10 cellular contexts compared by ENCODE assay signal in genomic region chr15:69718916-69719315, GRCh38.
A peak's percentile ranks its signal among the peaks of the same experiment; 100 is the strongest.
DNase-seq lines count a peak whose midpoint lies in the region; ATAC-seq and TF ChIP-seq lines count a peak whose summit lies in the region.
"Had no signal": no experiment of that assay in that cellular context is flagged by ENCODE, and none has a peak within 500 bp of the region (broad histone marks: within the 10 kb centered on the region; RNA-seq: fewer than 3 reads in every experiment).

No MANE protein-coding gene starts in this region.

- H3K9me3 Mint-ChIP-seq in activated CD4-positive, alpha-beta T cell treated with anti-CD3 and anti-CD28 coated beads, Interleukin-2, amount 10 ng/mL, durations not matched to agents 7 days and 5 days = peaks cover 9% of the 10 kb centered on the region

- H3K27me3 ChIP-seq in right atrium auricular region (no peaks in the 10 kb centered on the region), upper lobe of right lung (no peaks in the 10 kb centered on the region), GM23248 (replicated peaks; ENCODE audit: insufficient read depth) (peaks cover 27% of the 10 kb centered on the region)
- H3K27me3 ChIP-seq: vagina had no signal

- POLR2A ChIA-PET in activated CD4-positive, alpha-beta T cell treated with anti-CD3 and anti-CD28 coated beads, Interleukin-2, amount 10 ng/mL, durations not matched to agents 7 days and 5 days (lab: Charles Lee) = no interaction called here

- H2AFZ ChIP-seq in GM23248 = no peak overlapping the region

- no peak overlapping the region for H3K9ac ChIP-seq in GM23248

- H4K20me1 ChIP-seq in GM23248 (ENCODE audit: insufficient read depth) = no peaks in the 10 kb centered on the region

- peaks cover 7% of the 10 kb centered on the region for H3K36me3 Mint-ChIP-seq in activated CD4-positive, alpha-beta T cell treated with anti-CD3 and anti-CD28 coated beads, Interleukin-2, amount 10 ng/mL, durations not matched to agents 7 days and 5 days (ENCODE audit: low read depth)

- no peak overlapping the region for H3K4me2 ChIP-seq in GM23248 (ENCODE audit: unreplicated experiment)

- in situ Hi-C loops in GM23248 (cut with MboI) = no loop called here

- H3K9me3 ChIP-seq in right atrium auricular region (no peaks in the 10 kb centered on the region), upper lobe of right lung (no peaks in the 10 kb centered on the region), GM23248 (ENCODE audit: low read depth) (no peaks in the 10 kb centered on the region)
- H3K9me3 ChIP-seq: vagina had no signal

- no peak overlapping the region for H3K4me3 ChIP-seq in right atrium auricular region
- no peak overlapping the region for H3K4me3 ChIP-seq in upper lobe of right lung
- no peak overlapping the region for H3K4me3 ChIP-seq in GM23248
- H3K4me3 ChIP-seq: vagina had no signal

- intact Hi-C loops in Right ventricle myocardium inferior (cut with DNase I) (no loop called here), upper lobe of right lung (cut with DNase I) (no loop called here)

- no peaks in the 10 kb centered on the region for H3K79me2 ChIP-seq in GM23248 (ENCODE audit: insufficient read depth)

- WGBS in GM23248 (ENCODE audit: low coverage in 1 of 2, low lambda C conversion rate in 2 of 2, missing lambda C conversion rate in 2 of 2), 2 experiments = 41 to 57% methylated on average over 4 of the region's 4 CpGs

- peaks cover 9% of the 10 kb centered on the region; the same call in 1 of the 2 replicates for H3F3A ChIP-seq in GM23248 (ENCODE audit: insufficient read depth)

- CTCF ChIA-PET in activated CD4-positive, alpha-beta T cell treated with anti-CD3 and anti-CD28 coated beads, Interleukin-2, amount 10 ng/mL, durations not matched to agents 7 days and 5 days (lab: Charles Lee) = interaction anchor here (1.2 to 2.9 kb wide), 4 partner anchors 9 to 379 kb away, joined by 3 to 12 read pairs (median 6); partner anchors contain the start of gene TLE3

- no peak for DNase-seq in Right ventricle myocardium inferior (ENCODE audit: missing footprints)
- DNase-seq in right atrium auricular region (ENCODE audit: low spot score) = no peak
- DNase-seq in activated CD4-positive, alpha-beta T cell treated with anti-CD3 and anti-CD28 coated beads, Interleukin-2, amount 10 ng/mL, durations not matched to agents 7 days and 5 days = peak; percentile 33
- DNase-seq in inferior parietal cortex (ENCODE audit: extremely low spot score) = peak; percentile 43
- DNase-seq in upper lobe of right lung = peak; percentile 66
- no peak for DNase-seq in GM23248
- no peak for DNase-seq in hepatic stellate cell (ENCODE audit: low spot score)

- H3K27ac ChIP-seq in right atrium auricular region (no peak overlapping the region), upper lobe of right lung (peak overlapping the region; percentile 24), GM23248 (no peak overlapping the region)
- H3K27ac ChIP-seq: C4-2B, vagina had no signal

- H3K9me2 ChIP-seq in GM23248 (ENCODE audit: insufficient read depth) = no peaks in the 10 kb centered on the region

- H3K36me3 ChIP-seq in right atrium auricular region (no peaks in the 10 kb centered on the region), upper lobe of right lung (no peaks in the 10 kb centered on the region), GM23248 (ENCODE audit: low read depth) (no peaks in the 10 kb centered on the region)
- H3K36me3 ChIP-seq: vagina had no signal

- peaks cover 10% of the 10 kb centered on the region for H3K27me3 Mint-ChIP-seq in activated CD4-positive, alpha-beta T cell treated with anti-CD3 and anti-CD28 coated beads, Interleukin-2, amount 10 ng/mL, durations not matched to agents 7 days and 5 days

- no peak overlapping the region for H3K4me3 Mint-ChIP-seq in activated CD4-positive, alpha-beta T cell treated with anti-CD3 and anti-CD28 coated beads, Interleukin-2, amount 10 ng/mL, durations not matched to agents 7 days and 5 days

- peak overlapping the region; percentile 79 for H3K27ac Mint-ChIP-seq in activated CD4-positive, alpha-beta T cell treated with anti-CD3 and anti-CD28 coated beads, Interleukin-2, amount 10 ng/mL, durations not matched to agents 7 days and 5 days

- ATAC-seq in Right ventricle myocardium inferior (peak; percentile 63), upper lobe of right lung (peak; percentile 83), HG02588 (IDR thresholded peaks at IDR 0.05; ENCODE audit: unreplicated experiment) (no peak)

- peaks cover 0 to 6% of the 10 kb centered on the region in 2 donors for H3K4me1 ChIP-seq in right atrium auricular region
- peaks cover 21% of the 10 kb centered on the region for H3K4me1 ChIP-seq in upper lobe of right lung
- H3K4me1 ChIP-seq in GM23248 (ENCODE audit: insufficient read depth) = no peaks in the 10 kb centered on the region
- H3K4me1 ChIP-seq: vagina had no signal

- no peak for TF ChIP-seq CTCF in right atrium auricular region (IDR thresholded peaks at IDR 0.05)
- TF ChIP-seq CTCF in upper lobe of right lung (IDR thresholded peaks at IDR 0.05) = no peak

- peaks cover 95% of the 10 kb centered on the region for H3K4me1 Mint-ChIP-seq in activated CD4-positive, alpha-beta T cell treated with anti-CD3 and anti-CD28 coated beads, Interleukin-2, amount 10 ng/mL, durations not matched to agents 7 days and 5 days

Comparison
In these comparisons a context has a peak if more than half of its experiments do, and no peak if none do; other contexts are left out.
1. DNase-seq: peak in activated CD4-positive, alpha-beta T cell treated with anti-CD3 and anti-CD28 coated beads, Interleukin-2, amount 10 ng/mL, durations not matched to agents 7 days and 5 days (single experiment), inferior parietal cortex (single experiment) and upper lobe of right lung (single experiment); none in Right ventricle myocardium inferior (single experiment), right atrium auricular region (single experiment), GM23248 (single experiment) and hepatic stellate cell (single experiment).